17 cellular contexts compared by ENCODE assay signal in genomic region chr12:57515468-57515933, GRCh38. TPM values are rescaled to one million over a fixed set of nuclear protein-coding genes. Genes with fewer than 3 reads are reported as not detected.
DNase-seq lines count a peak whose midpoint lies in the region; ATAC-seq and TF ChIP-seq lines count a peak whose summit lies in the region.
"Had no signal": no experiment of that assay in that cellular context is flagged by ENCODE, and none has a peak within 500 bp of the region (broad histone marks: within the 10 kb centered on the region; RNA-seq: fewer than 3 reads in every experiment).

No MANE protein-coding gene starts in this region.

- intact Hi-C loops in Calu3 (cut with micrococcal nuclease; ENCODE audit: unreplicated experiment) (no loop called here), natural killer cell (cut with micrococcal nuclease) (no loop called here), Caco-2 (cut with micrococcal nuclease; ENCODE audit: unreplicated experiment) (no loop called here)

- H3K9me3 ChIP-seq in AG04450 (ENCODE audit: control insufficient read depth, insufficient read depth, low read length) (peaks cover 5% of the 10 kb centered on the region; the same call in 1 of the 2 replicates), Caco-2 (no peaks in the 10 kb centered on the region)
- H3K9me3 ChIP-seq: BLaER1 treated with 17β-estradiol and CSF1 and Interleukin-3, amounts not matched to agents 10 nM and 100 nM; thyroid gland had no signal

- DNase-seq in AG04450 (ENCODE audit: low read depth, low spot score) (no peak), Calu3 (no peak), natural killer cell (no peak), Caco-2 (no peak)
- no peak for DNase-seq in activated CD4-positive, alpha-beta memory T cell treated with anti-CD3 and anti-CD28 coated beads, Interleukin-2, amount 10 ng/mL, durations not matched to agents 7 days and 5 days
- DNase-seq: GOT3, hippocampal formation, kidney, MM.1S, NCI-H1694 treated with DMSO at 0.1 percent for 48 hours, T-helper 1 cell, thyroid gland had no signal

- H3K36me3 ChIP-seq in Caco-2 (ENCODE audit: control insufficient read depth, insufficient read depth, low read length) = peaks cover 4% of the 10 kb centered on the region

- H3K4me1 Mint-ChIP-seq in Calu3 (ENCODE audit: low read depth, unreplicated experiment) = peaks cover 19% of the 10 kb centered on the region
- peaks cover 24% of the 10 kb centered on the region for H3K4me1 Mint-ChIP-seq in activated CD4-positive, alpha-beta memory T cell treated with anti-CD3 and anti-CD28 coated beads, Interleukin-2, amount 10 ng/mL, durations not matched to agents 7 days and 5 days
- H3K4me1 Mint-ChIP-seq in natural killer cell = peaks cover 20 to 37% of the 10 kb centered on the region in 2 donors
- H3K4me1 Mint-ChIP-seq in Caco-2 (ENCODE audit: low read depth, unreplicated experiment) = peaks cover 22% of the 10 kb centered on the region

- peak overlapping the region; percentile 47 for H3K27ac ChIP-seq in AG04450 (ENCODE audit: low read depth, low read length)
- H3K27ac ChIP-seq: thyroid gland had no signal

- H3K4me3 ChIP-seq in AG04450 (ENCODE audit: low read depth, low read length) = no peak overlapping the region
- no peak overlapping the region for H3K4me3 ChIP-seq in Caco-2 (ENCODE audit: low read depth, low read length)
- H3K4me3 ChIP-seq: BLaER1 treated with 17β-estradiol and CSF1 and Interleukin-3, amounts not matched to agents 10 nM and 100 nM; thyroid gland had no signal

- H3K9me3 Mint-ChIP-seq in Calu3 (ENCODE audit: low read depth, unreplicated experiment) (no peaks in the 10 kb centered on the region), natural killer cell (no peaks in the 10 kb centered on the region), Caco-2 (ENCODE audit: unreplicated experiment) (no peaks in the 10 kb centered on the region)
- H3K9me3 Mint-ChIP-seq in activated CD4-positive, alpha-beta memory T cell treated with anti-CD3 and anti-CD28 coated beads, Interleukin-2, amount 10 ng/mL, durations not matched to agents 7 days and 5 days = no peaks in the 10 kb centered on the region

- POLR2A ChIA-PET in AG04450 (lab: Yijun Ruan, JAX) (no interaction called here), Caco-2 (lab: Charles Lee) (no interaction called here)
- POLR2A ChIA-PET in activated CD4-positive, alpha-beta memory T cell treated with anti-CD3 and anti-CD28 coated beads, Interleukin-2, amount 10 ng/mL, durations not matched to agents 7 days and 5 days (lab: Charles Lee) = interaction anchor here (1.1 to 2.9 kb wide), 7 partner anchors 8 to 39 kb away, joined by 3 to 11 read pairs (median 4); no protein-coding TSS in a partner anchor

- H3K4me3 Mint-ChIP-seq in Calu3 (ENCODE audit: low read depth, unreplicated experiment) (no peak overlapping the region), natural killer cell (no peak overlapping the region), Caco-2 (ENCODE audit: unreplicated experiment) (no peak overlapping the region)
- H3K4me3 Mint-ChIP-seq in activated CD4-positive, alpha-beta memory T cell treated with anti-CD3 and anti-CD28 coated beads, Interleukin-2, amount 10 ng/mL, durations not matched to agents 7 days and 5 days = no peak overlapping the region

- no peaks in the 10 kb centered on the region for H3K27me3 ChIP-seq in AG04450 (ENCODE audit: control insufficient read depth, insufficient read depth, low read length)
- no peaks in the 10 kb centered on the region for H3K27me3 ChIP-seq in Caco-2 (replicated peaks; ENCODE audit: control insufficient read depth, insufficient read depth, low read length)
- H3K27me3 ChIP-seq: BLaER1 treated with 17β-estradiol and CSF1 and Interleukin-3, amounts not matched to agents 10 nM and 100 nM; thyroid gland had no signal

- ATAC-seq in natural killer cell (no peak), HG03354 (IDR thresholded peaks at IDR 0.05; ENCODE audit: poor library complexity, severe bottlenecking, unreplicated experiment) (no peak), GM18909 (IDR thresholded peaks at IDR 0.05; ENCODE audit: poor library complexity, unreplicated experiment) (no peak), GM18861 (IDR thresholded peaks at IDR 0.05; ENCODE audit: unreplicated experiment) (no peak)
- ATAC-seq: Right ventricle myocardium inferior had no signal

- H3K27ac Mint-ChIP-seq in Calu3 (ENCODE audit: unreplicated experiment) (peak overlapping the region; percentile 100), natural killer cell (peak overlapping the region; percentile 46 to 99), Caco-2 (ENCODE audit: unreplicated experiment) (no peak overlapping the region)
- H3K27ac Mint-ChIP-seq in activated CD4-positive, alpha-beta memory T cell treated with anti-CD3 and anti-CD28 coated beads, Interleukin-2, amount 10 ng/mL, durations not matched to agents 7 days and 5 days = peak overlapping the region; percentile 11

- CTCF ChIA-PET in AG04450 (lab: Charles Lee) = interaction anchor here (1.2 kb wide), 1 partner anchor 68 kb away, joined by 3 read pairs; no protein-coding TSS in a partner anchor
- CTCF ChIA-PET in Calu3 (lab: Charles Lee) = no interaction called here
- CTCF ChIA-PET in activated CD4-positive, alpha-beta memory T cell treated with anti-CD3 and anti-CD28 coated beads, Interleukin-2, amount 10 ng/mL, durations not matched to agents 7 days and 5 days (lab: Charles Lee) = interaction anchor here (0.8 to 1.3 kb wide), 2 partner anchors 16 to 56 kb away, joined by 3 to 4 read pairs; partner anchors contain the start of gene GLI1
- CTCF ChIA-PET in Caco-2 (lab: Charles Lee) = no interaction called here

- BruUV-seq in Calu3 (replicated peaks; lab: Mats Ljungman, UMichigan) (no TSS peak), Caco-2 (replicated peaks; lab: Mats Ljungman, UMichigan) (no TSS peak)

- peaks cover 9% of the 10 kb centered on the region; the same call in 1 of the 2 replicates for H3K4me1 ChIP-seq in Caco-2

- H3K27me3 Mint-ChIP-seq in Calu3 (ENCODE audit: unreplicated experiment) (no peaks in the 10 kb centered on the region), natural killer cell (ENCODE audit: low read depth in 2 of 2) (no peaks in the 10 kb centered on the region), Caco-2 (ENCODE audit: insufficient read depth, unreplicated experiment) (no peaks in the 10 kb centered on the region)
- no peaks in the 10 kb centered on the region for H3K27me3 Mint-ChIP-seq in activated CD4-positive, alpha-beta memory T cell treated with anti-CD3 and anti-CD28 coated beads, Interleukin-2, amount 10 ng/mL, durations not matched to agents 7 days and 5 days

- TF ChIP-seq CTCF in AG04450 (IDR thresholded peaks at IDR 0.05; ENCODE audit: low read depth, low read length) = no peak
- no peak for TF ChIP-seq CTCF in Calu3 (IDR thresholded peaks at IDR 0.05; ENCODE audit: unreplicated experiment)
- no peak for TF ChIP-seq CTCF in natural killer cell (IDR thresholded peaks at IDR 0.05)
- no peak for TF ChIP-seq CTCF in Caco-2 (IDR thresholded peaks at IDR 0.05; ENCODE audit: insufficient read depth in 1 of 2, low read depth in 1 of 2, low read length in 1 of 2, severe bottlenecking in 1 of 2, unreplicated experiment in 1 of 2)

- H3K36me3 Mint-ChIP-seq in Calu3 (ENCODE audit: insufficient read depth, unreplicated experiment) (peaks cover 99% of the 10 kb centered on the region), natural killer cell (peaks cover 18% of the 10 kb centered on the region), Caco-2 (ENCODE audit: insufficient read depth, unreplicated experiment) (peaks cover 100% of the 10 kb centered on the region)
- peaks cover 85% of the 10 kb centered on the region for H3K36me3 Mint-ChIP-seq in activated CD4-positive, alpha-beta memory T cell treated with anti-CD3 and anti-CD28 coated beads, Interleukin-2, amount 10 ng/mL, durations not matched to agents 7 days and 5 days (ENCODE audit: low read depth)

RNA-seq across cellular contexts. Expression of gene DDIT3, which starts 4.8 kb away (rescaled TPM):
- polyA plus RNA-seq in AG04450 (2011; rRNA removed) = 64.9 and 69.0 TPM in 2 replicates
- polyA minus RNA-seq in AG04450 (2011; rRNA and poly(A)+ RNA removed) = 28.6 and 30.8 TPM in 2 replicates
- total RNA-seq in Calu3 (2022) (70.2 and 80.5 TPM in 2 replicates), natural killer cell (100 to 1,000 TPM; 117 to 318 (median 182) TPM), Caco-2 (2022) (62.7 and 79.2 TPM in 2 replicates)
- total RNA-seq in activated CD4-positive, alpha-beta memory T cell treated with anti-CD3 and anti-CD28 coated beads, Interleukin-2, amount 10 ng/mL, durations not matched to agents 7 days and 5 days = 10 to 100 TPM; 19.1 to 22.7 TPM

RNA-seq across cellular contexts. Expression of gene MBD6, which starts 7.1 kb away (rescaled TPM):
- 3.3 and 4.9 TPM in 2 replicates for polyA plus RNA-seq in AG04450 (2011; rRNA removed)
- polyA minus RNA-seq in AG04450 (2011; rRNA and poly(A)+ RNA removed) = 7.4 and 7.5 TPM in 2 replicates
- total RNA-seq in Calu3 (2022) (119 and 127 TPM in 2 replicates), natural killer cell (100 to 1,000 TPM; 130 to 142 (median 139) TPM), Caco-2 (2022) (82.2 and 105 TPM in 2 replicates)
- total RNA-seq in activated CD4-positive, alpha-beta memory T cell treated with anti-CD3 and anti-CD28 coated beads, Interleukin-2, amount 10 ng/mL, durations not matched to agents 7 days and 5 days = 10 to 100 TPM; 71.7 to 73.4 TPM

RNA-seq across cellular contexts. Expression of gene MARS1, which starts 27.6 kb away (rescaled TPM):
- polyA plus RNA-seq in AG04450 (2011; rRNA removed) = 236 and 252 TPM in 2 replicates
- polyA minus RNA-seq in AG04450 (2011; rRNA and poly(A)+ RNA removed) = 230 and 259 TPM in 2 replicates
- total RNA-seq in Calu3 (2022) (358 and 369 TPM in 2 replicates), natural killer cell (100 to 1,000 TPM; 200 to 237 (median 218) TPM), Caco-2 (2022) (515 and 583 TPM in 2 replicates)
- 100 to 1,000 TPM; 262 to 282 TPM for total RNA-seq in activated CD4-positive, alpha-beta memory T cell treated with anti-CD3 and anti-CD28 coated beads, Interleukin-2, amount 10 ng/mL, durations not matched to agents 7 days and 5 days

RNA-seq across cellular contexts. Expression of gene DCTN2, which starts 31.5 kb away (rescaled TPM):
- 146 and 160 TPM in 2 replicates for polyA plus RNA-seq in AG04450 (2011; rRNA removed)
- polyA minus RNA-seq in AG04450 (2011; rRNA and poly(A)+ RNA removed) = 125 and 146 TPM in 2 replicates
- total RNA-seq in Calu3 (2022) (121 and 131 TPM in 2 replicates), natural killer cell (10 to 100 TPM; 65.5 to 76.5 (median 71.8) TPM), Caco-2 (2022) (89.4 and 94.4 TPM in 2 replicates)
- 10 to 100 TPM; 80.9 to 85.1 TPM for total RNA-seq in activated CD4-positive, alpha-beta memory T cell treated with anti-CD3 and anti-CD28 coated beads, Interleukin-2, amount 10 ng/mL, durations not matched to agents 7 days and 5 days

RNA-seq across cellular contexts. Expression of gene KIF5A, which starts 34.3 kb away (rescaled TPM):
- 0.38 and 0.45 TPM in 2 replicates for polyA plus RNA-seq in AG04450 (2011; rRNA removed)
- polyA minus RNA-seq in AG04450 (2011; rRNA and poly(A)+ RNA removed) = 0.52 and 0.97 TPM in 2 replicates
- total RNA-seq in Calu3 (2022) = 0.10 TPM in 1 of 2 replicates, not detected in the other
- 1 to 10 TPM in 1 of 2 experiments, under 1 TPM in 1; 0.93 to 1.0 TPM for total RNA-seq in activated CD4-positive, alpha-beta memory T cell treated with anti-CD3 and anti-CD28 coated beads, Interleukin-2, amount 10 ng/mL, durations not matched to agents 7 days and 5 days
- total RNA-seq in natural killer cell = under 1 TPM; 0.09 to 0.40 (median 0.16) TPM
- 0.05 TPM in 1 of 2 replicates, not detected in the other for total RNA-seq in Caco-2 (2022)

Comparison
In these comparisons a context has a peak if more than half of its experiments do, and no peak if none do; other contexts are left out.
1. CTCF ChIA-PET loops: an anchor here in AG04450 (1.2 kb wide) and activated CD4-positive, alpha-beta memory T cell treated with anti-CD3 and anti-CD28 coated beads, Interleukin-2, amount 10 ng/mL, durations not matched to agents 7 days and 5 days (0.8 to 1.3 kb wide); none called in Calu3 and Caco-2.